In the genomic region with DNA sequence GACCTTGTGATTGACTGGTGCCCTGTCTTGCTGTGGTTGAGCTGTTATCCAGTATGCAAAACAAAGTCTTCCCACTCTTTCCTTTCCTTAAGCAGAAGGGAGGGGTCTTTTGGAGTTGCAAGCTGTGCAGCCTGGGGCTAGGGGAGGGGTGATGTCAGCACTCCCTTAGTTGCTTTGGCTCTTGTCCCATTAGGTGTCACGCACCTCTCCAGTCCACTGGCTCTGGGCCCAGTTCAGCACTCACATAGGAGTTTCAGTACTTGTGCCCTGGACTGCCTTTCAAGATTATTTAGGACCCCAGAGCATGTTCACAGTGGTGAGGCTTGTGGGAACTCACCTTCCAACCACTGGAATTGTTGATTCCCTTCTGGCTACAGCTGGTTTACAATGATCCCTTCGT, we compare ENCODE assay signal across 1 cellular context.
TF ChIP-seq lines count a peak whose summit lies in the region.

No MANE protein-coding gene starts in this region.

TF ChIP-seq in H1, 55 proteins besides CTCF, POLR2A, EP300 and RAD21 (continued from another document):
- TF ChIP-seq, protein P1, sequence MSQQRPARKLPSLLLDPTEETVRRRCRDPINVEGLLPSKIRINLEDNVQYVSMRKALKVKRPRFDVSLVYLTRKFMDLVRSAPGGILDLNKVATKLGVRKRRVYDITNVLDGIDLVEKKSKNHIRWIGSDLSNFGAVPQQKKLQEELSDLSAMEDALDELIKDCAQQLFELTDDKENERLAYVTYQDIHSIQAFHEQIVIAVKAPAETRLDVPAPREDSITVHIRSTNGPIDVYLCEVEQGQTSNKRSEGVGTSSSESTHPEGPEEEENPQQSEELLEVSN (IDR thresholded peaks at IDR 0.05), result no peak
- TF ChIP-seq BRCA1 (IDR thresholded peaks at IDR 0.05; ENCODE audit: low read depth, low read length) (no peak), CBX8 (IDR thresholded peaks at IDR 0.05; ENCODE audit: borderline replicate concordance, low read depth, low read length) (no peak)
